In the genomic region with DNA sequence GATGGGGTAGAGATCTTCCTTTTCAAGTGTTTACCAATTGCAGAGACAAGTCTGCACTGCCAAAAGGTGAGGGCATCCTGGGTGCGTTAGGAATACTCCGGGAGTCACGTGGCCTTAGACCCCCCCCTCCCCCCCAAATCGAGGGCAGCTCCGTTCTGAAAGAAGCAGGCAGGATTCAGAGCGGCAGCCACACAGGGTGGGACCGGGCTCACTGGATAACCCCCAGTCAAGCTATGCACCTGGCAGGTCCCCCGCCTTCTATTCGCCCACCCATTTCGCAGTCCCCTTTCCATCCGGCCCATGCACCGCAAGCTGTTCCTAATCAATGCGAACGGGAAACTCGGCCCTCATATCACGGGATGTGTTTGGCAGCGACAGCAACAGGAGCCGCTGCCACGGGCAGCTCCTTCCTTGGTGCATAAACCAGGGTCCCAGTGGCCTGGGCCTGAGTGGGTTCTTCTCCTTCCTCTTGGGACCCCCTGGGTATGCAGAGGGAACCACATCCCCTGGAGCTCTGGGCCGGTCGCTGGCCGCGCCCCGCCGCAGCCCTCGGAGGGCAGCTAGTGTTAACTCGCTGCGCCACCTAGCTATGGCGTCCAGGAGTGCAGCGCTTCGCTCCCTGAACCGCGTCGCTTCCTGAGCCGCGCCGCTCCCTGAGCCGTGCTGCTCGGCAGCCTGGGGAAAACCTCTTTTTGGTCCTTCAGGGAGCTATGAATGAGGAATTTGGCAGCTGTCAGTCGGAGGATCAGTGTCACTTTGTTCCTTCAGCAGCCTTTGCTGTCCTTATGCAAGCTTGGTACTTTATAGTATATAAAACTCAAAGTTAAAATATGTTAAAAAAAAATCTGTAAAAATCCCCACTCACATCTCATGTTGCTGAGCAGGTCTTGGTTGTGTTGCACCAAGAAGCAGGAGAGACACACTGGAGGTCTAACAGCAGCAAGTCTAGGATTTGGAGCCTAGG, we compare ENCODE assay signal across 1 cellular context.
TF ChIP-seq lines count a peak whose summit lies in the region.

No MANE protein-coding gene starts in this region.

TF ChIP-seq in HepG2, 621 proteins besides CTCF, POLR2A, EP300 and RAD21 (continued from another document and continues in another):
- no peak for TF ChIP-seq PCBP2 (optimal IDR thresholded peaks at IDR 0.05; ENCODE audit: low read depth, low read length, poor library complexity, severe bottlenecking)
- TF ChIP-seq KDM2A (CRISPR knock-in tag; IDR thresholded peaks at IDR 0.05; ENCODE audit: borderline replicate concordance, low read depth), result peak; percentile 90
- peak; percentile 71 for TF ChIP-seq ZNF768 (CRISPR knock-in tag; IDR thresholded peaks at IDR 0.05)
- TF ChIP-seq CCDC6 (CRISPR knock-in tag; IDR thresholded peaks at IDR 0.05), result no peak
- no peak for TF ChIP-seq ZNF674 (CRISPR knock-in tag; IDR thresholded peaks at IDR 0.05; ENCODE audit: low read depth)
- no peak for TF ChIP-seq STAT5B (CRISPR knock-in tag; IDR thresholded peaks at IDR 0.05)
- peak; percentile 78; the same call in 1 of the 2 replicates for TF ChIP-seq SMAD3 (CRISPR knock-in tag; IDR thresholded peaks at IDR 0.05)
- TF ChIP-seq ZNF720 (CRISPR knock-in tag; IDR thresholded peaks at IDR 0.05), result no peak
- TF ChIP-seq TAF1 (CRISPR knock-in tag; IDR thresholded peaks at IDR 0.05), result peak; percentile 28; the same call in 1 of the 2 replicates
- TF ChIP-seq SKI (IDR thresholded peaks at IDR 0.05; ENCODE audit: partially characterized antibody), result peak; percentile 28
- TF ChIP-seq SSRP1 (CRISPR knock-in tag; IDR thresholded peaks at IDR 0.05), result no peak
- peak; percentile 72; the same call in 1 of the 2 replicates for TF ChIP-seq AHR (CRISPR knock-in tag; IDR thresholded peaks at IDR 0.05)
- no peak for TF ChIP-seq ZNF558 (CRISPR knock-in tag; IDR thresholded peaks at IDR 0.05; ENCODE audit: borderline replicate concordance)
- TF ChIP-seq, protein P1, sequence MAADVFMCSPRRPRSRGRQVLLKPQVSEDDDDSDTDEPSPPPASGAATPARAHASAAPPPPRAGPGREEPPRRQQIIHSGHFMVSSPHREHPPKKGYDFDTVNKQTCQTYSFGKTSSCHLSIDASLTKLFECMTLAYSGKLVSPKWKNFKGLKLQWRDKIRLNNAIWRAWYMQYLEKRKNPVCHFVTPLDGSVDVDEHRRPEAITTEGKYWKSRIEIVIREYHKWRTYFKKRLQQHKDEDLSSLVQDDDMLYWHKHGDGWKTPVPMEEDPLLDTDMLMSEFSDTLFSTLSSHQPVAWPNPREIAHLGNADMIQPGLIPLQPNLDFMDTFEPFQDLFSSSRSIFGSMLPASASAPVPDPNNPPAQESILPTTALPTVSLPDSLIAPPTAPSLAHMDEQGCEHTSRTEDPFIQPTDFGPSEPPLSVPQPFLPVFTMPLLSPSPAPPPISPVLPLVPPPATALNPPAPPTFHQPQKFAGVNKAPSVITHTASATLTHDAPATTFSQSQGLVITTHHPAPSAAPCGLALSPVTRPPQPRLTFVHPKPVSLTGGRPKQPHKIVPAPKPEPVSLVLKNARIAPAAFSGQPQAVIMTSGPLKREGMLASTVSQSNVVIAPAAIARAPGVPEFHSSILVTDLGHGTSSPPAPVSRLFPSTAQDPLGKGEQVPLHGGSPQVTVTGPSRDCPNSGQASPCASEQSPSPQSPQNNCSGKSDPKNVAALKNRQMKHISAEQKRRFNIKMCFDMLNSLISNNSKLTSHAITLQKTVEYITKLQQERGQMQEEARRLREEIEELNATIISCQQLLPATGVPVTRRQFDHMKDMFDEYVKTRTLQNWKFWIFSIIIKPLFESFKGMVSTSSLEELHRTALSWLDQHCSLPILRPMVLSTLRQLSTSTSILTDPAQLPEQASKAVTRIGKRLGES (CRISPR knock-in tag; IDR thresholded peaks at IDR 0.05; ENCODE audit: borderline replicate concordance), result no peak
- TF ChIP-seq, protein P2, sequence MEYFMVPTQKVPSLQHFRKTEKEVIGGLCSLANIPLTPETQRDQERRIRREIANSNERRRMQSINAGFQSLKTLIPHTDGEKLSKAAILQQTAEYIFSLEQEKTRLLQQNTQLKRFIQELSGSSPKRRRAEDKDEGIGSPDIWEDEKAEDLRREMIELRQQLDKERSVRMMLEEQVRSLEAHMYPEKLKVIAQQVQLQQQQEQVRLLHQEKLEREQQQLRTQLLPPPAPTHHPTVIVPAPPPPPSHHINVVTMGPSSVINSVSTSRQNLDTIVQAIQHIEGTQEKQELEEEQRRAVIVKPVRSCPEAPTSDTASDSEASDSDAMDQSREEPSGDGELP (IDR thresholded peaks at IDR 0.05; ENCODE audit: borderline replicate concordance, low read depth), result no peak; the same call in 1 of the 2 replicates
- TF ChIP-seq ZNF501 (CRISPR knock-in tag; IDR thresholded peaks at IDR 0.05), result peak; percentile 56; the same call in 1 of the 2 replicates
- TF ChIP-seq, protein P3, sequence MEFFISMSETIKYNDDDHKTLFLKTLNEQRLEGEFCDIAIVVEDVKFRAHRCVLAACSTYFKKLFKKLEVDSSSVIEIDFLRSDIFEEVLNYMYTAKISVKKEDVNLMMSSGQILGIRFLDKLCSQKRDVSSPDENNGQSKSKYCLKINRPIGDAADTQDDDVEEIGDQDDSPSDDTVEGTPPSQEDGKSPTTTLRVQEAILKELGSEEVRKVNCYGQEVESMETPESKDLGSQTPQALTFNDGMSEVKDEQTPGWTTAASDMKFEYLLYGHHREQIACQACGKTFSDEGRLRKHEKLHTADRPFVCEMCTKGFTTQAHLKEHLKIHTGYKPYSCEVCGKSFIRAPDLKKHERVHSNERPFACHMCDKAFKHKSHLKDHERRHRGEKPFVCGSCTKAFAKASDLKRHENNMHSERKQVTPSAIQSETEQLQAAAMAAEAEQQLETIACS (CRISPR knock-in tag; IDR thresholded peaks at IDR 0.05), result peak; percentile 87
- no peak for TF ChIP-seq IRX3 (CRISPR knock-in tag; IDR thresholded peaks at IDR 0.05; ENCODE audit: borderline replicate concordance, low read depth)
- 0 out of 2 replicates have a peak, but pooled peaks have one; percentile 11 for TF ChIP-seq MIXL1 (CRISPR knock-in tag; IDR thresholded peaks at IDR 0.05)
- TF ChIP-seq, protein P4, sequence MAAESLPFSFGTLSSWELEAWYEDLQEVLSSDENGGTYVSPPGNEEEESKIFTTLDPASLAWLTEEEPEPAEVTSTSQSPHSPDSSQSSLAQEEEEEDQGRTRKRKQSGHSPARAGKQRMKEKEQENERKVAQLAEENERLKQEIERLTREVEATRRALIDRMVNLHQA (CRISPR knock-in tag; IDR thresholded peaks at IDR 0.05), result no peak
- TF ChIP-seq, protein P5, sequence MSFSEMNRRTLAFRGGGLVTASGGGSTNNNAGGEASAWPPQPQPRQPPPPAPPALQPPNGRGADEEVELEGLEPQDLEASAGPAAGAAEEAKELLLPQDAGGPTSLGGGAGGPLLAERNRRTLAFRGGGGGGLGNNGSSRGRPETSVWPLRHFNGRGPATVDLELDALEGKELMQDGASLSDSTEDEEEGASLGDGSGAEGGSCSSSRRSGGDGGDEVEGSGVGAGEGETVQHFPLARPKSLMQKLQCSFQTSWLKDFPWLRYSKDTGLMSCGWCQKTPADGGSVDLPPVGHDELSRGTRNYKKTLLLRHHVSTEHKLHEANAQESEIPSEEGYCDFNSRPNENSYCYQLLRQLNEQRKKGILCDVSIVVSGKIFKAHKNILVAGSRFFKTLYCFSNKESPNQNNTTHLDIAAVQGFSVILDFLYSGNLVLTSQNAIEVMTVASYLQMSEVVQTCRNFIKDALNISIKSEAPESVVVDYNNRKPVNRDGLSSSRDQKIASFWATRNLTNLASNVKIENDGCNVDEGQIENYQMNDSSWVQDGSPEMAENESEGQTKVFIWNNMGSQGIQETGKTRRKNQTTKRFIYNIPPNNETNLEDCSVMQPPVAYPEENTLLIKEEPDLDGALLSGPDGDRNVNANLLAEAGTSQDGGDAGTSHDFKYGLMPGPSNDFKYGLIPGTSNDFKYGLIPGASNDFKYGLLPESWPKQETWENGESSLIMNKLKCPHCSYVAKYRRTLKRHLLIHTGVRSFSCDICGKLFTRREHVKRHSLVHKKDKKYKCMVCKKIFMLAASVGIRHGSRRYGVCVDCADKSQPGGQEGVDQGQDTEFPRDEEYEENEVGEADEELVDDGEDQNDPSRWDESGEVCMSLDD (CRISPR knock-in tag; IDR thresholded peaks at IDR 0.05; ENCODE audit: borderline replicate concordance), result peak; percentile 38; the same call in 1 of the 2 replicates
- TF ChIP-seq, protein P6, sequence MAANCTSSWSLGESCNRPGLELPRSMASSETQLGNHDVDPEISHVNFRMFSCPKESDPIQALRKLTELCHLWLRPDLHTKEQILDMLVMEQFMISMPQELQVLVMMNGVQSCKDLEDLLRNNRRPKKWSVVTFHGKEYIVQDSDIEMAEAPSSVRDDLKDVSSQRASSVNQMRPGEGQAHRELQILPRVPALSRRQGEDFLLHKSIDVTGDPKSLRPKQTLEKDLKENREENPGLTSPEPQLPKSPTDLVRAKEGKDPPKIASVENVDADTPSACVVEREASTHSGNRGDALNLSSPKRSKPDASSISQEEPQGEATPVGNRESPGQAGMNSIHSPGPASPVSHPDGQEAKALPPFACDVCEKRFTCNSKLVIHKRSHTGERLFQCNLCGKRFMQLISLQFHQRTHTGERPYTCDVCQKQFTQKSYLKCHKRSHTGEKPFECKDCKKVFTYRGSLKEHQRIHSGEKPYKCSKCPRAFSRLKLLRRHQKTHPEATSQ (CRISPR knock-in tag; IDR thresholded peaks at IDR 0.05; ENCODE audit: borderline replicate concordance), result 0 out of 2 replicates have a peak, but pooled peaks have one; percentile 38
- no peak for TF ChIP-seq RFXANK (CRISPR knock-in tag; IDR thresholded peaks at IDR 0.05)
- TF ChIP-seq, protein P7, sequence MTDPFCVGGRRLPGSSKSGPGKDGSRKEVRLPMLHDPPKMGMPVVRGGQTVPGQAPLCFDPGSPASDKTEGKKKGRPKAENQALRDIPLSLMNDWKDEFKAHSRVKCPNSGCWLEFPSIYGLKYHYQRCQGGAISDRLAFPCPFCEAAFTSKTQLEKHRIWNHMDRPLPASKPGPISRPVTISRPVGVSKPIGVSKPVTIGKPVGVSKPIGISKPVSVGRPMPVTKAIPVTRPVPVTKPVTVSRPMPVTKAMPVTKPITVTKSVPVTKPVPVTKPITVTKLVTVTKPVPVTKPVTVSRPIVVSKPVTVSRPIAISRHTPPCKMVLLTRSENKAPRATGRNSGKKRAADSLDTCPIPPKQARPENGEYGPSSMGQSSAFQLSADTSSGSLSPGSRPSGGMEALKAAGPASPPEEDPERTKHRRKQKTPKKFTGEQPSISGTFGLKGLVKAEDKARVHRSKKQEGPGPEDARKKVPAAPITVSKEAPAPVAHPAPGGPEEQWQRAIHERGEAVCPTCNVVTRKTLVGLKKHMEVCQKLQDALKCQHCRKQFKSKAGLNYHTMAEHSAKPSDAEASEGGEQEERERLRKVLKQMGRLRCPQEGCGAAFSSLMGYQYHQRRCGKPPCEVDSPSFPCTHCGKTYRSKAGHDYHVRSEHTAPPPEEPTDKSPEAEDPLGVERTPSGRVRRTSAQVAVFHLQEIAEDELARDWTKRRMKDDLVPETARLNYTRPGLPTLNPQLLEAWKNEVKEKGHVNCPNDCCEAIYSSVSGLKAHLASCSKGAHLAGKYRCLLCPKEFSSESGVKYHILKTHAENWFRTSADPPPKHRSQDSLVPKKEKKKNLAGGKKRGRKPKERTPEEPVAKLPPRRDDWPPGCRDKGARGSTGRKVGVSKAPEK (CRISPR knock-in tag; IDR thresholded peaks at IDR 0.05; ENCODE audit: borderline replicate concordance), result no peak
- no peak for TF ChIP-seq TCF7L2 (IDR thresholded peaks at IDR 0.05; ENCODE audit: low read depth, low read length)
- TF ChIP-seq, protein P8, sequence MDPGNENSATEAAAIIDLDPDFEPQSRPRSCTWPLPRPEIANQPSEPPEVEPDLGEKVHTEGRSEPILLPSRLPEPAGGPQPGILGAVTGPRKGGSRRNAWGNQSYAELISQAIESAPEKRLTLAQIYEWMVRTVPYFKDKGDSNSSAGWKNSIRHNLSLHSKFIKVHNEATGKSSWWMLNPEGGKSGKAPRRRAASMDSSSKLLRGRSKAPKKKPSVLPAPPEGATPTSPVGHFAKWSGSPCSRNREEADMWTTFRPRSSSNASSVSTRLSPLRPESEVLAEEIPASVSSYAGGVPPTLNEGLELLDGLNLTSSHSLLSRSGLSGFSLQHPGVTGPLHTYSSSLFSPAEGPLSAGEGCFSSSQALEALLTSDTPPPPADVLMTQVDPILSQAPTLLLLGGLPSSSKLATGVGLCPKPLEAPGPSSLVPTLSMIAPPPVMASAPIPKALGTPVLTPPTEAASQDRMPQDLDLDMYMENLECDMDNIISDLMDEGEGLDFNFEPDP (CRISPR knock-in tag; conservative IDR thresholded peaks at IDR 0.05), result no peak
- TF ChIP-seq, protein P9, sequence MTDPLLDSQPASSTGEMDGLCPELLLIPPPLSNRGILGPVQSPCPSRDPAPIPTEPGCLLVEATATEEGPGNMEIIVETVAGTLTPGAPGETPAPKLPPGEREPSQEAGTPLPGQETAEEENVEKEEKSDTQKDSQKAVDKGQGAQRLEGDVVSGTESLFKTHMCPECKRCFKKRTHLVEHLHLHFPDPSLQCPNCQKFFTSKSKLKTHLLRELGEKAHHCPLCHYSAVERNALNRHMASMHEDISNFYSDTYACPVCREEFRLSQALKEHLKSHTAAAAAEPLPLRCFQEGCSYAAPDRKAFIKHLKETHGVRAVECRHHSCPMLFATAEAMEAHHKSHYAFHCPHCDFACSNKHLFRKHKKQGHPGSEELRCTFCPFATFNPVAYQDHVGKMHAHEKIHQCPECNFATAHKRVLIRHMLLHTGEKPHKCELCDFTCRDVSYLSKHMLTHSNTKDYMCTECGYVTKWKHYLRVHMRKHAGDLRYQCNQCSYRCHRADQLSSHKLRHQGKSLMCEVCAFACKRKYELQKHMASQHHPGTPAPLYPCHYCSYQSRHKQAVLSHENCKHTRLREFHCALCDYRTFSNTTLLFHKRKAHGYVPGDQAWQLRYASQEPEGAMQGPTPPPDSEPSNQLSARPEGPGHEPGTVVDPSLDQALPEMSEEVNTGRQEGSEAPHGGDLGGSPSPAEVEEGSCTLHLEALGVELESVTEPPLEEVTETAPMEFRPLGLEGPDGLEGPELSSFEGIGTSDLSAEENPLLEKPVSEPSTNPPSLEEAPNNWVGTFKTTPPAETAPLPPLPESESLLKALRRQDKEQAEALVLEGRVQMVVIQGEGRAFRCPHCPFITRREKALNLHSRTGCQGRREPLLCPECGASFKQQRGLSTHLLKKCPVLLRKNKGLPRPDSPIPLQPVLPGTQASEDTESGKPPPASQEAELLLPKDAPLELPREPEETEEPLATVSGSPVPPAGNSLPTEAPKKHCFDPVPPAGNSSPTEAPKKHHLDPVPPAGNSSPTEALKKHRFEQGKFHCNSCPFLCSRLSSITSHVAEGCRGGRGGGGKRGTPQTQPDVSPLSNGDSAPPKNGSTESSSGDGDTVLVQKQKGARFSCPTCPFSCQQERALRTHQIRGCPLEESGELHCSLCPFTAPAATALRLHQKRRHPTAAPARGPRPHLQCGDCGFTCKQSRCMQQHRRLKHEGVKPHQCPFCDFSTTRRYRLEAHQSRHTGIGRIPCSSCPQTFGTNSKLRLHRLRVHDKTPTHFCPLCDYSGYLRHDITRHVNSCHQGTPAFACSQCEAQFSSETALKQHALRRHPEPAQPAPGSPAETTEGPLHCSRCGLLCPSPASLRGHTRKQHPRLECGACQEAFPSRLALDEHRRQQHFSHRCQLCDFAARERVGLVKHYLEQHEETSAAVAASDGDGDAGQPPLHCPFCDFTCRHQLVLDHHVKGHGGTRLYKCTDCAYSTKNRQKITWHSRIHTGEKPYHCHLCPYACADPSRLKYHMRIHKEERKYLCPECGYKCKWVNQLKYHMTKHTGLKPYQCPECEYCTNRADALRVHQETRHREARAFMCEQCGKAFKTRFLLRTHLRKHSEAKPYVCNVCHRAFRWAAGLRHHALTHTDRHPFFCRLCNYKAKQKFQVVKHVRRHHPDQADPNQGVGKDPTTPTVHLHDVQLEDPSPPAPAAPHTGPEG (CRISPR knock-in tag; IDR thresholded peaks at IDR 0.05), result 0 out of 2 replicates have a peak, but pooled peaks have one; percentile 56
- TF ChIP-seq JUN (CRISPR knock-in tag; IDR thresholded peaks at IDR 0.05), result no peak
- TF ChIP-seq ZNF234 (CRISPR knock-in tag; conservative IDR thresholded peaks at IDR 0.05), result no peak
